24 cellular contexts compared by ENCODE assay signal in genomic region chr14:43085820-43086219, GRCh38.
"Had no signal": no experiment of that assay in that cellular context is flagged by ENCODE, and none has a peak within 500 bp of the region (broad histone marks: within the 10 kb centered on the region; RNA-seq: fewer than 3 reads in every experiment).

No MANE protein-coding gene starts in this region.

- H3K36me3 ChIP-seq: esophagus muscularis mucosa, gastroesophageal sphincter, heart right ventricle, left lung, lower lobe of right lung had no signal

- H3K4me1 ChIP-seq: esophagus muscularis mucosa, foreskin keratinocyte, gastroesophageal sphincter, heart right ventricle, left lung, lower lobe of right lung had no signal

- ATAC-seq: foreskin keratinocyte; gastroesophageal sphincter; heart right ventricle; left cardiac atrium; left lung; left ventricle myocardium superior; lower lobe of right lung; mucosa of descending colon; naive thymus-derived CD8-positive, alpha-beta T cell had no signal

- H3K9me3 ChIP-seq: esophagus muscularis mucosa, gastroesophageal sphincter, lower lobe of right lung, mucosa of descending colon had no signal

- FAIRE-seq: endothelial cell of umbilical vein, frontal cortex, islet of Langerhans, keratinocyte had no signal

- H3K27me3 ChIP-seq: dorsolateral prefrontal cortex, esophagus muscularis mucosa, foreskin keratinocyte, gastroesophageal sphincter, heart right ventricle, left lung had no signal

- H3K27ac ChIP-seq: coronary artery, dorsolateral prefrontal cortex, esophagus muscularis mucosa, foreskin keratinocyte, gastroesophageal sphincter, heart right ventricle, left lung, lower lobe of right lung had no signal

- DNase-seq: dermis blood vessel endothelial cell; dorsolateral prefrontal cortex; effector CD4-positive, alpha-beta T cell; effector memory CD4-positive, alpha-beta T cell; foreskin keratinocyte; glutamatergic neuron; head of caudate nucleus; heart right ventricle; hippocampal formation; left cardiac atrium; left lung; left ventricle myocardium superior; lower lobe of right lung; mesenchymal stem cell; mucosa of descending colon; naive B cell; naive thymus-derived CD8-positive, alpha-beta T cell had no signal

- H3K4me3 ChIP-seq: coronary artery, dorsolateral prefrontal cortex, esophagus muscularis mucosa, gastroesophageal sphincter, heart right ventricle, left lung, lower lobe of right lung, mucosa of descending colon had no signal
